In the genomic region with DNA sequence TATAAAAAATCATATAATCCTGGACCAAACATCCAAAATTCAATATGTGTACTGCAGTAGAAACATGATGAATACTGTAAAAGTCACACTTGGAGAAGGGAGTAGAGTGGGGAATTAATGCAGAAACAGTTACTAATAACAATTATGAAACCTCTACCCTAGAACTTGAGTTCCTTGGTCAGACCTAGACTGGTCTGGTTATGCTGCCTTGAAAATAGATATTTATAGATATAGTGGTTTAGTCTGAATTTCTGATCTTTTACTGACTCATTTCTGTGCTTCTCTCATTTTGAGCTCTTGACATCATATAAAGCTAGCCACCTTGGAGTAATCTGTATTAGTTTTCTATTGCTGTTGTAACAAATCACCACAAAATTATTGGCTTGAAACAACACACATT, we compare ENCODE assay signal across 9 cellular contexts.
"Had no signal": no experiment of that assay in that cellular context is flagged by ENCODE, and none has a peak within 500 bp of the region (broad histone marks: within the 10 kb centered on the region; RNA-seq: fewer than 3 reads in every experiment).

No MANE protein-coding gene starts in this region.

- H3K27ac ChIP-seq: GM23248 had no signal

- H3K9me3 ChIP-seq: HAP-1 had no signal

- FAIRE-seq: HTR-8/SVneo, K562 had no signal

- H3K9ac ChIP-seq: GM23248 had no signal

- H3K36me3 ChIP-seq: HAP-1 had no signal

- DNase-seq: GM23248, GOT3, HFFc6, IMR-90, KG1 had no signal

- H3K4me3 Mint-ChIP-seq: HFFc6 had no signal

- H3K4me3 ChIP-seq: GM23248, HAP-1, K562 had no signal

- H2AFZ ChIP-seq: GM23248 had no signal

- ATAC-seq: HCT116, K562 had no signal

- H3K27ac Mint-ChIP-seq: HFFc6 had no signal
